In the genomic region with DNA sequence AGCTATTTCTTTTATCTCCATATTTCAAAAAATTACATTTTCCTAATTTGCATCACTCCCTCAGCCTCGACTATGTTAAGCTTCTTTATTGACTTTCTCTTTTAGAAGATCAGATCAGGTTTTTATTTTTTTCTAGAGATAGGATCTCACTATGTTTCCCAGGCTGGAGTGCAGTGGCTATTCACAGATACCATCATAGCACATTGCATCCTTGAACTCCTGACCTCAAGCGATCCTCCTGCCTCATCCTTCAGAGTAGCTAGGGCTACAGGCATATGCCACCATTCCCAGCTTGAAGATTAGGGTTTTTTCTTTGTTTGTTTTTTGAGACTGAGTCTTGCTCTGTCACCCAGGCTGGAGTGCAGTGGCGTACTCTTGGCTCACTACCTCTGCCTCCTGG, we compare ENCODE assay signal across 1 cellular context.
TF ChIP-seq lines count a peak whose summit lies in the region.

No MANE protein-coding gene starts in this region.

TF ChIP-seq in K562, 482 proteins besides CTCF, POLR2A, EP300 and RAD21:
- TF ChIP-seq RCOR1 (IDR thresholded peaks at IDR 0.05; ENCODE audit: borderline replicate concordance in 1 of 2, low read depth in 2 of 2, low read length in 2 of 2): 0 out of 4 replicates have a peak, but pooled peaks of 1 of the 2 experiments have one; percentile 16
- TF ChIP-seq CREM (IDR thresholded peaks at IDR 0.05; ENCODE audit: low read depth): no peak
- peak; percentile 46; the same call in 1 of the 2 replicates for TF ChIP-seq CTBP1 (IDR thresholded peaks at IDR 0.05; ENCODE audit: borderline replicate concordance)
- no peak for TF ChIP-seq NR2C2 (CRISPR knock-in tag; IDR thresholded peaks at IDR 0.05)
- 0 out of 2 replicates have a peak, but pooled peaks have one; percentile 33 for TF ChIP-seq NR2C2 (tag; IDR thresholded peaks at IDR 0.05)
- 0 out of 2 replicates have a peak, but pooled peaks have one; percentile 21 for TF ChIP-seq ESRRA (IDR thresholded peaks at IDR 0.05; ENCODE audit: borderline replicate concordance, low read depth)
